8 cellular contexts compared by ENCODE assay signal in genomic region chr16:28140788-28141618, GRCh38.
DNase-seq lines count a peak whose midpoint lies in the region; ATAC-seq and TF ChIP-seq lines count a peak whose summit lies in the region.

No MANE protein-coding gene starts in this region.

- peak overlapping the region; percentile 65 for H3K4me3 Mint-ChIP-seq in CD4-positive, alpha-beta T cell
- H3K4me3 Mint-ChIP-seq in activated CD4-positive, alpha-beta memory T cell treated with anti-CD3 and anti-CD28 coated beads, Interleukin-2, amount 10 ng/mL, durations not matched to agents 7 days and 5 days = peak overlapping the region; percentile 75

- ATAC-seq in CD4-positive, alpha-beta T cell (ENCODE audit: poor library complexity) = peak; percentile 75
- ATAC-seq in GM21447 (IDR thresholded peaks at IDR 0.05; ENCODE audit: unreplicated experiment) = peak; percentile 63

- H3K4me3 ChIP-seq in Jurkat, Clone E6-1 (ENCODE audit: low read length) = no peak overlapping the region
- H3K4me3 ChIP-seq in left ventricle myocardium inferior = no peak overlapping the region
- H3K4me3 ChIP-seq in foreskin fibroblast (ENCODE audit: low read depth in 1 of 2, low read length in 2 of 2) = no peak overlapping the region

- H3K27me3 ChIP-seq in CD4-positive, alpha-beta T cell (ENCODE audit: control insufficient read depth, insufficient read depth, low read length) = no peaks in the 10 kb centered on the region
- no peaks in the 10 kb centered on the region for H3K27me3 ChIP-seq in left ventricle myocardium inferior (ENCODE audit: low read depth)

- H3K4me1 Mint-ChIP-seq in CD4-positive, alpha-beta T cell (ENCODE audit: low read depth) = peaks cover 89% of the 10 kb centered on the region
- peaks cover 84% of the 10 kb centered on the region for H3K4me1 Mint-ChIP-seq in activated CD4-positive, alpha-beta memory T cell treated with anti-CD3 and anti-CD28 coated beads, Interleukin-2, amount 10 ng/mL, durations not matched to agents 7 days and 5 days

- peaks cover 71% of the 10 kb centered on the region for H3K36me3 Mint-ChIP-seq in CD4-positive, alpha-beta T cell (ENCODE audit: low read depth)
- peaks cover 49% of the 10 kb centered on the region for H3K36me3 Mint-ChIP-seq in activated CD4-positive, alpha-beta memory T cell treated with anti-CD3 and anti-CD28 coated beads, Interleukin-2, amount 10 ng/mL, durations not matched to agents 7 days and 5 days (ENCODE audit: low read depth)

- H3K9me3 ChIP-seq in CD4-positive, alpha-beta T cell (ENCODE audit: control insufficient read depth, low read length) = no peaks in the 10 kb centered on the region
- H3K9me3 ChIP-seq in left ventricle myocardium inferior (replicated peaks) = no peaks in the 10 kb centered on the region

- H3K4me1 ChIP-seq in left ventricle myocardium inferior = peaks cover 10% of the 10 kb centered on the region

- peak; percentile 39 for TF ChIP-seq CTCF in CD4-positive, alpha-beta T cell (IDR thresholded peaks at IDR 0.05)
- TF ChIP-seq CTCF in left ventricle myocardium inferior (IDR thresholded peaks at IDR 0.05; ENCODE audit: borderline replicate concordance) = no peak
- no peak for TF ChIP-seq CTCF in foreskin fibroblast (IDR thresholded peaks at IDR 0.05; ENCODE audit: low read depth, low read length)

- intact Hi-C loops in CD4-positive, alpha-beta T cell (cut with DNase I, micrococcal nuclease) = loop anchor here in 1 of 2 experiments (1.0 to 5.0 kb wide), 6 partner anchors 8 to 353 kb away; partner anchors contain the start of gene APOBR
- intact Hi-C loops in left ventricle myocardium inferior (cut with micrococcal nuclease) = no loop called here

- peak; percentile 47 to 83 (median 58) for DNase-seq in CD4-positive, alpha-beta T cell
- peak; percentile 79 for DNase-seq in Jurkat, Clone E6-1 (ENCODE audit: low read depth, low spot score)
- peak; percentile 83 for DNase-seq in activated CD4-positive, alpha-beta memory T cell treated with anti-CD3 and anti-CD28 coated beads, Interleukin-2, amount 10 ng/mL, durations not matched to agents 7 days and 5 days
- no peak for DNase-seq in left ventricle myocardium inferior
- peak; percentile 47 for DNase-seq in stimulated activated naive CD4-positive, alpha-beta T cell treated with Interleukin-2 at 50 U/mL for 16 hours (lab: John Stamatoyannopoulos, UW)
- DNase-seq in foreskin fibroblast = no peak
- no peak for DNase-seq in ecto neural progenitor cell (ENCODE audit: low spot score)

- H3K27me3 Mint-ChIP-seq in CD4-positive, alpha-beta T cell = no peaks in the 10 kb centered on the region
- no peaks in the 10 kb centered on the region for H3K27me3 Mint-ChIP-seq in activated CD4-positive, alpha-beta memory T cell treated with anti-CD3 and anti-CD28 coated beads, Interleukin-2, amount 10 ng/mL, durations not matched to agents 7 days and 5 days

- H3K27ac Mint-ChIP-seq in CD4-positive, alpha-beta T cell = peak overlapping the region; percentile 97
- H3K27ac Mint-ChIP-seq in activated CD4-positive, alpha-beta memory T cell treated with anti-CD3 and anti-CD28 coated beads, Interleukin-2, amount 10 ng/mL, durations not matched to agents 7 days and 5 days = peak overlapping the region; percentile 100

- H3K36me3 ChIP-seq in left ventricle myocardium inferior = peaks cover 35% of the 10 kb centered on the region

- CTCF ChIA-PET in CD4-positive, alpha-beta T cell (lab: Charles Lee) = interaction anchor here (0.5 to 4.4 kb wide), 21 partner anchors 8 to 137 kb away, joined by 3 to 57 read pairs (median 6); no protein-coding TSS in a partner anchor
- CTCF ChIA-PET in activated CD4-positive, alpha-beta memory T cell treated with anti-CD3 and anti-CD28 coated beads, Interleukin-2, amount 10 ng/mL, durations not matched to agents 7 days and 5 days (lab: Charles Lee) = interaction anchor here (0.7 to 6.4 kb wide), 12 partner anchors 9 to 77 kb away, joined by 3 to 85 read pairs (median 4); partner anchors contain the start of gene XPO6

- H3K27ac ChIP-seq in CD4-positive, alpha-beta T cell (ENCODE audit: low read depth, low read length) = peak overlapping the region; percentile 81
- peak overlapping the region; percentile 48 for H3K27ac ChIP-seq in left ventricle myocardium inferior (replicated peaks)

- peaks cover 3% of the 10 kb centered on the region for H3K9me3 Mint-ChIP-seq in CD4-positive, alpha-beta T cell
- H3K9me3 Mint-ChIP-seq in activated CD4-positive, alpha-beta memory T cell treated with anti-CD3 and anti-CD28 coated beads, Interleukin-2, amount 10 ng/mL, durations not matched to agents 7 days and 5 days = no peaks in the 10 kb centered on the region

- POLR2A ChIA-PET in CD4-positive, alpha-beta T cell (lab: Charles Lee) = interaction anchor here (0.6 to 4.5 kb wide), 31 partner anchors 8 to 353 kb away, joined by 3 to 105 read pairs (median 5); partner anchors contain the start of genes APOBR, SBK1 and XPO6
- POLR2A ChIA-PET in activated CD4-positive, alpha-beta memory T cell treated with anti-CD3 and anti-CD28 coated beads, Interleukin-2, amount 10 ng/mL, durations not matched to agents 7 days and 5 days (lab: Charles Lee) = interaction anchor here (0.7 to 7.9 kb wide), 14 partner anchors 10 to 76 kb away, joined by 3 to 123 read pairs (median 4); partner anchors contain the start of gene XPO6

Comparison
In these comparisons a context has a peak if more than half of its experiments do, and no peak if none do; other contexts are left out.
1. DNase-seq: peak in CD4-positive, alpha-beta T cell (10 of 10), Jurkat, Clone E6-1 (single experiment), activated CD4-positive, alpha-beta memory T cell treated with anti-CD3 and anti-CD28 coated beads, Interleukin-2, amount 10 ng/mL, durations not matched to agents 7 days and 5 days (single experiment) and stimulated activated naive CD4-positive, alpha-beta T cell treated with Interleukin-2 at 50 U/mL for 16 hours (single experiment); none in left ventricle myocardium inferior (single experiment), foreskin fibroblast (0 of 2) and ecto neural progenitor cell (single experiment).